27 cellular contexts compared by ENCODE assay signal in genomic region chr5:145014109-145014508, GRCh38.
"Had no signal": no experiment of that assay in that cellular context is flagged by ENCODE, and none has a peak within 500 bp of the region (broad histone marks: within the 10 kb centered on the region; RNA-seq: fewer than 3 reads in every experiment).

No MANE protein-coding gene starts in this region.

- H3K4me3 ChIP-seq: ovary, psoas muscle, right lobe of liver, sigmoid colon, stomach, thoracic aorta, thyroid gland, tibial nerve, upper lobe of left lung, vagina had no signal

- H3K27me3 ChIP-seq: neutrophil, ovary, right lobe of liver, sigmoid colon, stomach, thyroid gland, tibial nerve, upper lobe of left lung, vagina had no signal

- ATAC-seq: naive thymus-derived CD8-positive, alpha-beta T cell; natural killer cell treated with Interleukin-12 subunit alpha and Interleukin-12 subunit beta and Interleukin-15 and Interleukin-18, amount 100 ng/mL, for 72 hours; psoas muscle; right cardiac atrium; right lobe of liver; stimulated activated effector memory CD8-positive, alpha-beta T cell treated with anti-CD3 and anti-CD28 coated beads, Interleukin-12 subunit alpha, Interleukin-12 subunit beta, amount 100 ng/mL, for 72 hours; stimulated activated naive B cell treated with anti-CD40 and anti-IgM and Interleukin-4, amounts not matched to agents 10 μg/mL and 1 μg/mL and 100 μg/mL, for 72 hours had no signal

- H3K36me3 ChIP-seq: neutrophil, ovary, right lobe of liver, sigmoid colon, stomach, thoracic aorta, thyroid gland, tibial nerve, upper lobe of left lung, vagina had no signal

- H3K4me1 ChIP-seq: parathyroid adenoma, psoas muscle, right lobe of liver, sigmoid colon, stomach, thyroid gland, tibial nerve, upper lobe of left lung, vagina had no signal

- H2AFZ ChIP-seq: parathyroid adenoma had no signal

- H3K9me3 ChIP-seq: neutrophil, ovary, psoas muscle, right lobe of liver, sigmoid colon, stomach, thoracic aorta, thyroid gland, tibial nerve, upper lobe of left lung, vagina had no signal

- DNase-seq: naive thymus-derived CD8-positive, alpha-beta T cell; nephron progenitor cell; nucleus accumbens; ovary; posterior cingulate gyrus; psoas muscle; right cardiac atrium; right lobe of liver; sigmoid colon; small intestine; stimulated activated CD4-positive, alpha-beta T cell treated with anti-CD3 and anti-CD28 coated beads, Interleukin-15, amount 100 ng/mL, for 24 hours; stimulated activated CD4-positive, alpha-beta T cell treated with anti-CD3 and anti-CD28 coated beads, Interleukin-2, amount 100 ng/mL, for 24 hours; stimulated activated CD4-positive, alpha-beta T cell treated with anti-CD3 and anti-CD28 coated beads, Interleukin-2, amount 100 ng/mL, for 48 hours; stimulated activated CD4-positive, alpha-beta T cell treated with anti-CD3 and anti-CD28 coated beads, Interleukin-4, amount 100 ng/mL, for 24 hours; stimulated activated naive B cell treated with anti-CD40 and anti-IgM and Interleukin-4, amounts not matched to agents 10 μg/mL and 1 μg/mL and 100 μg/mL, for 72 hours; stimulated activated naive CD4-positive, alpha-beta T cell treated with Interleukin-2 at 50 U/mL for 16 hours; stomach; thyroid gland; trophoblast cell; upper lobe of left lung had no signal

- H3K27ac ChIP-seq: neutrophil, ovary, parathyroid adenoma, psoas muscle, right lobe of liver, sigmoid colon, stomach, thoracic aorta, thyroid gland, tibial nerve, upper lobe of left lung, vagina had no signal

- H3K9ac ChIP-seq: parathyroid adenoma had no signal

- H3K79me2 ChIP-seq: parathyroid adenoma had no signal
